Comparison of ENCODE assay signal across 8 cellular contexts in the genomic region with DNA sequence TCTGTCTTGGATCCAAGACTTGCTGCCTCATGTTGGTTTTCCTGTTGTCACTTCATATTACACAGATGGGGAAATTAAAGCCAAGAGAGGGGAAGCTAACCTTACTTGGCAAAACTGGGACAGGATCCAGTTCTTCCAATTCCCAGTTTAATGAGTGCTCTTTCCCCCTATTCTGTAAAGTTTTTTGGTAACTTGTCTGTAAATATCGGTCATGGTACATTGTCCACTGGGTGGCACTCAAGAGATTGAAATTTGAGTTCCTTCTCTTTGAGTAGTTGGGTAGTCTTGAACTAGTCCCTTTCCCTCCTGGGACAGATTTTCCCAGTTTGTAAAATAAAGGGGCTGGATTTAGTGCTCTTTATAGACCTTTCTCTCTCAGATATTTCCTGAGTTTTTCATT. TPM values are rescaled to one million over a fixed set of nuclear protein-coding genes. Genes with fewer than 3 reads are reported as not detected.
A peak's percentile ranks its signal among the peaks of the same experiment; 100 is the strongest.
DNase-seq lines count a peak whose midpoint lies in the region; ATAC-seq and TF ChIP-seq lines count a peak whose summit lies in the region.

No MANE protein-coding gene starts in this region.

- no peak overlapping the region for H3K27ac ChIP-seq in osteoblast (ENCODE audit: low read depth, low read length)
- no peak overlapping the region for H3K27ac ChIP-seq in substantia nigra (ENCODE audit: low read depth, low read length, poor library complexity, severe bottlenecking)

- H3K27me3 Mint-ChIP-seq in WTC11 (ENCODE audit: low read depth), result no peaks in the 10 kb centered on the region

- no peak overlapping the region for H3K4me2 ChIP-seq in osteoblast (ENCODE audit: insufficient read depth, low read length)

- TF ChIP-seq CTCF in osteoblast (IDR thresholded peaks at IDR 0.05; ENCODE audit: extremely low read depth, low read depth, low read length), result peak; percentile 58
- no peak for TF ChIP-seq CTCF in WTC11 (IDR thresholded peaks at IDR 0.05)

- no peaks in the 10 kb centered on the region for H4K20me1 ChIP-seq in osteoblast (ENCODE audit: insufficient read depth, low read length)

- H3K4me3 Mint-ChIP-seq in WTC11, result no peak overlapping the region

- H3K27ac Mint-ChIP-seq in WTC11, result no peak overlapping the region

- CTCF ChIA-PET in WTC11 (lab: Charles Lee), result interaction anchor here (0.8 to 2.0 kb wide), 3 partner anchors 8 to 414 kb away, joined by 3 to 11 read pairs (median 4); partner anchors contain the start of gene EOLA2

- peak; percentile 10 for DNase-seq in stimulated activated CD4-positive, alpha-beta T cell treated with anti-CD3 and anti-CD28 coated beads, Interleukin-4, amount 100 ng/mL, for 24 hours
- no peak for DNase-seq in stimulated activated CD4-positive, alpha-beta T cell treated with anti-CD3 and anti-CD28 coated beads, Interleukin-4, amount 100 ng/mL, for 1 hour
- DNase-seq in NCI-H2227 treated with DMSO at 0.1 percent for 48 hours (lab: John Stamatoyannopoulos, UW) (peak; percentile 10), dermis blood vessel endothelial cell (peak; percentile 76), osteoblast (ENCODE audit: insufficient read length, low spot score, missing footprints) (peak; percentile 25), substantia nigra (lab: John Stamatoyannopoulos, UW) (no peak), WTC11 (ENCODE audit: low spot score) (no peak)
- no peak for DNase-seq in stimulated activated naive CD4-positive, alpha-beta T cell treated with Interleukin-2 at 50 U/mL for 16 hours (lab: John Stamatoyannopoulos, UW)

- H2AFZ ChIP-seq in osteoblast (ENCODE audit: low read length), result no peak overlapping the region

- no peak overlapping the region for H3K4me3 ChIP-seq in osteoblast (ENCODE audit: insufficient read depth, low read length)

- H3K9me3 ChIP-seq in osteoblast (ENCODE audit: low read depth, low read length), result no peaks in the 10 kb centered on the region

- H3K36me3 Mint-ChIP-seq in WTC11, result peaks cover 16% of the 10 kb centered on the region

- no peak for ATAC-seq in WTC11

- H3K27me3 ChIP-seq in osteoblast (ENCODE audit: insufficient read depth, low read length), result no peaks in the 10 kb centered on the region

- no peaks in the 10 kb centered on the region for H3K4me1 ChIP-seq in osteoblast (ENCODE audit: insufficient read depth, low read length)

- POLR2A ChIA-PET in WTC11 (lab: Charles Lee), result no interaction called here

- H3K79me2 ChIP-seq in osteoblast (ENCODE audit: insufficient read depth, low read length), result no peaks in the 10 kb centered on the region

- no peaks in the 10 kb centered on the region for H3K9me3 Mint-ChIP-seq in WTC11

- H3K36me3 ChIP-seq in osteoblast (ENCODE audit: insufficient read depth, low read length), result no peaks in the 10 kb centered on the region

- peaks cover 21% of the 10 kb centered on the region for H3K4me1 Mint-ChIP-seq in WTC11

TF ChIP-seq in WTC11, 78 proteins besides CTCF, POLR2A, EP300 and RAD21 (continues in another document):
- TF ChIP-seq, protein P1, sequence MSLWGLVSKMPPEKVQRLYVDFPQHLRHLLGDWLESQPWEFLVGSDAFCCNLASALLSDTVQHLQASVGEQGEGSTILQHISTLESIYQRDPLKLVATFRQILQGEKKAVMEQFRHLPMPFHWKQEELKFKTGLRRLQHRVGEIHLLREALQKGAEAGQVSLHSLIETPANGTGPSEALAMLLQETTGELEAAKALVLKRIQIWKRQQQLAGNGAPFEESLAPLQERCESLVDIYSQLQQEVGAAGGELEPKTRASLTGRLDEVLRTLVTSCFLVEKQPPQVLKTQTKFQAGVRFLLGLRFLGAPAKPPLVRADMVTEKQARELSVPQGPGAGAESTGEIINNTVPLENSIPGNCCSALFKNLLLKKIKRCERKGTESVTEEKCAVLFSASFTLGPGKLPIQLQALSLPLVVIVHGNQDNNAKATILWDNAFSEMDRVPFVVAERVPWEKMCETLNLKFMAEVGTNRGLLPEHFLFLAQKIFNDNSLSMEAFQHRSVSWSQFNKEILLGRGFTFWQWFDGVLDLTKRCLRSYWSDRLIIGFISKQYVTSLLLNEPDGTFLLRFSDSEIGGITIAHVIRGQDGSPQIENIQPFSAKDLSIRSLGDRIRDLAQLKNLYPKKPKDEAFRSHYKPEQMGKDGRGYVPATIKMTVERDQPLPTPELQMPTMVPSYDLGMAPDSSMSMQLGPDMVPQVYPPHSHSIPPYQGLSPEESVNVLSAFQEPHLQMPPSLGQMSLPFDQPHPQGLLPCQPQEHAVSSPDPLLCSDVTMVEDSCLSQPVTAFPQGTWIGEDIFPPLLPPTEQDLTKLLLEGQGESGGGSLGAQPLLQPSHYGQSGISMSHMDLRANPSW (CRISPR knock-in tag; conservative IDR thresholded peaks at IDR 0.05; ENCODE audit: low read depth), result no peak
- TF ChIP-seq HMGA2 (CRISPR knock-in tag; IDR thresholded peaks at IDR 0.05), result no peak
- TF ChIP-seq PRRX2 (CRISPR knock-in tag; IDR thresholded peaks at IDR 0.05), result no peak
- no peak for TF ChIP-seq ATF1 (CRISPR knock-in tag; IDR thresholded peaks at IDR 0.05)
- no peak for TF ChIP-seq OVOL2 (CRISPR knock-in tag; IDR thresholded peaks at IDR 0.05; ENCODE audit: borderline replicate concordance)
- no peak for TF ChIP-seq ZNF281 (CRISPR knock-in tag; IDR thresholded peaks at IDR 0.05)
- TF ChIP-seq, protein P2, sequence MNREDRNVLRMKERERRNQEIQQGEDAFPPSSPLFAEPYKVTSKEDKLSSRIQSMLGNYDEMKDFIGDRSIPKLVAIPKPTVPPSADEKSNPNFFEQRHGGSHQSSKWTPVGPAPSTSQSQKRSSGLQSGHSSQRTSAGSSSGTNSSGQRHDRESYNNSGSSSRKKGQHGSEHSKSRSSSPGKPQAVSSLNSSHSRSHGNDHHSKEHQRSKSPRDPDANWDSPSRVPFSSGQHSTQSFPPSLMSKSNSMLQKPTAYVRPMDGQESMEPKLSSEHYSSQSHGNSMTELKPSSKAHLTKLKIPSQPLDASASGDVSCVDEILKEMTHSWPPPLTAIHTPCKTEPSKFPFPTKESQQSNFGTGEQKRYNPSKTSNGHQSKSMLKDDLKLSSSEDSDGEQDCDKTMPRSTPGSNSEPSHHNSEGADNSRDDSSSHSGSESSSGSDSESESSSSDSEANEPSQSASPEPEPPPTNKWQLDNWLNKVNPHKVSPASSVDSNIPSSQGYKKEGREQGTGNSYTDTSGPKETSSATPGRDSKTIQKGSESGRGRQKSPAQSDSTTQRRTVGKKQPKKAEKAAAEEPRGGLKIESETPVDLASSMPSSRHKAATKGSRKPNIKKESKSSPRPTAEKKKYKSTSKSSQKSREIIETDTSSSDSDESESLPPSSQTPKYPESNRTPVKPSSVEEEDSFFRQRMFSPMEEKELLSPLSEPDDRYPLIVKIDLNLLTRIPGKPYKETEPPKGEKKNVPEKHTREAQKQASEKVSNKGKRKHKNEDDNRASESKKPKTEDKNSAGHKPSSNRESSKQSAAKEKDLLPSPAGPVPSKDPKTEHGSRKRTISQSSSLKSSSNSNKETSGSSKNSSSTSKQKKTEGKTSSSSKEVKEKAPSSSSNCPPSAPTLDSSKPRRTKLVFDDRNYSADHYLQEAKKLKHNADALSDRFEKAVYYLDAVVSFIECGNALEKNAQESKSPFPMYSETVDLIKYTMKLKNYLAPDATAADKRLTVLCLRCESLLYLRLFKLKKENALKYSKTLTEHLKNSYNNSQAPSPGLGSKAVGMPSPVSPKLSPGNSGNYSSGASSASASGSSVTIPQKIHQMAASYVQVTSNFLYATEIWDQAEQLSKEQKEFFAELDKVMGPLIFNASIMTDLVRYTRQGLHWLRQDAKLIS (CRISPR knock-in tag; IDR thresholded peaks at IDR 0.05; ENCODE audit: borderline replicate concordance), result no peak
- no peak for TF ChIP-seq KAT7 (CRISPR knock-in tag; IDR thresholded peaks at IDR 0.05; ENCODE audit: borderline replicate concordance)
- TF ChIP-seq MAX (CRISPR knock-in tag; IDR thresholded peaks at IDR 0.05), result no peak
- TF ChIP-seq SMAD4 (CRISPR knock-in tag; IDR thresholded peaks at IDR 0.05), result no peak
- TF ChIP-seq SOX15 (CRISPR knock-in tag; IDR thresholded peaks at IDR 0.05), result no peak
- TF ChIP-seq ETV6 (CRISPR knock-in tag; IDR thresholded peaks at IDR 0.05), result no peak
- TF ChIP-seq CBFB (CRISPR knock-in tag; IDR thresholded peaks at IDR 0.05; ENCODE audit: low read depth), result no peak
- TF ChIP-seq ZNF317 (CRISPR knock-in tag; IDR thresholded peaks at IDR 0.05; ENCODE audit: borderline replicate concordance, low read depth), result no peak
- no peak for TF ChIP-seq FOXP1 (CRISPR knock-in tag; IDR thresholded peaks at IDR 0.05; ENCODE audit: borderline replicate concordance)

RNA-seq across cellular contexts. Expression of gene EOLA2, which starts 12.4 kb away (rescaled TPM):
- 16.4 and 21.3 TPM in 2 replicates for total RNA-seq in dermis blood vessel endothelial cell
- total RNA-seq in osteoblast, result 18.5 and 18.9 TPM in 2 replicates
- total RNA-seq in WTC11 (2021), result 30.5 to 41.2 TPM (median 31.5 TPM) in 3 replicates

RNA-seq across cellular contexts. Expression of gene HSFX4, which starts 21.3 kb away (rescaled TPM):
- not detected in 2 replicates for total RNA-seq in dermis blood vessel endothelial cell
- total RNA-seq in osteoblast, result not detected in 2 replicates
- not detected in 3 replicates for total RNA-seq in WTC11 (2021)

Comparison
In these comparisons a context has a peak if more than half of its experiments do, and no peak if none do; other contexts are left out.
1. DNase-seq: peak in stimulated activated CD4-positive, alpha-beta T cell treated with anti-CD3 and anti-CD28 coated beads, Interleukin-4, amount 100 ng/mL, for 24 hours (single experiment), NCI-H2227 treated with DMSO at 0.1 percent for 48 hours (single experiment), dermis blood vessel endothelial cell (single experiment) and osteoblast (single experiment); none in stimulated activated CD4-positive, alpha-beta T cell treated with anti-CD3 and anti-CD28 coated beads, Interleukin-4, amount 100 ng/mL, for 1 hour (single experiment), substantia nigra (0 of 49), stimulated activated naive CD4-positive, alpha-beta T cell treated with Interleukin-2 at 50 U/mL for 16 hours (single experiment) and WTC11 (single experiment).